ENCODE assay signal across 17 cellular contexts in the genomic region with DNA sequence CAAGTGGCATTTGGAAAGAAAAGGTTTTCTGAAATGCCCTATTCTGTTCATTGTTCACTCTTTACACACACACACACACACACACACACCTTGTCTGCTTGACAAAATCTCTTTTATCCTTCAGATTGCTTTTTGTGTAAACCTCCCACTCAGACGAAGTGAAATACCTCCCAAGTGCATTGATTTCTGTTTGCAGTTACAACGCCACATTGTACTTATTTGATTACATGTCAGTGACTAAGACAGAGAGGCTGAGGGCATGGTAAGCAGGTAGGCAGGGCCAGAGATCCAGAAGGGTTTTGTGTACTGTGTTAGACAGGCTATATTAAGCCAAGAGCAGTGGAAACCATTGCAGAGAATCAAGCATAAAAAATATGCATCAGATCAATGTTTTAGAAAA.
"Had no signal": no experiment of that assay in that cellular context is flagged by ENCODE, and none has a peak within 500 bp of the region (broad histone marks: within the 10 kb centered on the region; RNA-seq: fewer than 3 reads in every experiment).

No MANE protein-coding gene starts in this region.

- ATAC-seq: left ventricle myocardium superior; mucosa of descending colon; naive thymus-derived CD8-positive, alpha-beta T cell; WTC11 had no signal

- H3K4me3 ChIP-seq: cardiac muscle cell, esophagus muscularis mucosa, mucosa of descending colon, upper lobe of left lung had no signal

- DNase-seq: activated CD4-positive, alpha-beta memory T cell treated with anti-CD3 and anti-CD28 coated beads, Interleukin-2, amount 10 ng/mL, durations not matched to agents 7 days and 5 days; activated CD4-positive, alpha-beta T cell treated with anti-CD3 and anti-CD28 coated beads for 4 hours; activated effector memory CD4-positive, alpha-beta T cell treated with Interleukin-2 at 50 U/mL for 16 hours; activated naive CD4-positive, alpha-beta T cell treated with anti-CD3 and anti-CD28 coated beads, Interleukin-2, amount 50 U/mL, for 16 hours; activated T-cell treated with anti-CD3 and anti-CD28 coated beads, Interleukin-2, amount 50 U/mL, for 24 hours; islet precursor cell; left ventricle myocardium superior; mucosa of descending colon; naive thymus-derived CD8-positive, alpha-beta T cell; retina; stimulated activated CD4-positive, alpha-beta T cell treated with anti-CD3 and anti-CD28 coated beads, Interleukin-4, amount 100 ng/mL, for 4 hours; stimulated activated CD8-positive, alpha-beta memory T cell treated with anti-CD3 and anti-CD28 coated beads, Interleukin-4, amount 100 ng/mL, for 48 hours; upper lobe of left lung had no signal

- H3K36me3 ChIP-seq: cardiac muscle cell, esophagus muscularis mucosa, neutrophil, upper lobe of left lung had no signal

- H3K27me3 ChIP-seq: cardiac muscle cell, esophagus muscularis mucosa, neutrophil, upper lobe of left lung had no signal

- H3K27ac ChIP-seq: cardiac muscle cell, esophagus muscularis mucosa, neutrophil, upper lobe of left lung had no signal

- H3K4me1 ChIP-seq: esophagus muscularis mucosa, upper lobe of left lung had no signal

- H3K9me3 ChIP-seq: esophagus muscularis mucosa, mucosa of descending colon, neutrophil, upper lobe of left lung had no signal
